31 cellular contexts compared by ENCODE assay signal in genomic region chr2:42581257-42581656, GRCh38.
"Had no signal": no experiment of that assay in that cellular context is flagged by ENCODE, and none has a peak within 500 bp of the region (broad histone marks: within the 10 kb centered on the region; RNA-seq: fewer than 3 reads in every experiment).

No MANE protein-coding gene starts in this region.

- H3K9me3 ChIP-seq: esophagus muscularis mucosa, gastrocnemius medialis, heart left ventricle had no signal

- DNase-seq: activated CD4-positive, alpha-beta memory T cell treated with anti-CD3 and anti-CD28 coated beads for 36 hours; activated CD4-positive, alpha-beta T cell treated with anti-CD3 and anti-CD28 coated beads for 36 hours; activated CD4-positive, alpha-beta T cell treated with anti-CD3 and anti-CD28 coated beads, Interleukin-2, amount 10 ng/mL, durations not matched to agents 24 days and 14 days; activated CD4-positive, CD25-positive, alpha-beta regulatory T cell; activated CD4-positive, CD25-positive, alpha-beta regulatory T cell treated with anti-CD3 and anti-CD28 coated beads, Interleukin-2, amount 50 U/mL, for 72 hours; activated CD8-positive, alpha-beta memory T cell treated with anti-CD3 and anti-CD28 coated beads, Interleukin-2, amount 10 ng/mL, durations not matched to agents 7 days and 5 days; activated CD8-positive, alpha-beta memory T cell treated with anti-CD3 and anti-CD28 coated beads, Interleukin-2, amount 50 U/mL, for 4 hours; activated CD8-positive, alpha-beta T cell treated with anti-CD3 and anti-CD28 coated beads, Interleukin-2, amount 10 ng/mL, durations not matched to agents 7 days and 5 days; activated gamma-delta T cell treated with Interleukin-2 at 50 U/mL for 16 hours; activated naive CD4-positive, alpha-beta T cell treated with anti-CD3 and anti-CD28 coated beads, Interleukin-2, amount 50 U/mL, for 16 hours; activated naive CD4-positive, alpha-beta T cell treated with Interleukin-2 at 50 U/mL for 16 hours; activated T-cell treated with anti-CD3 and anti-CD28 coated beads, Interleukin-2, amount 50 U/mL, for 1 hour; activated T-cell treated with anti-CD3 and anti-CD28 coated beads, Interleukin-2, amount 50 U/mL, for 48 hours; amniotic stem cell; anterior cingulate cortex; brain microvascular endothelial cell; dorsolateral prefrontal cortex; effector memory CD4-positive, alpha-beta T cell; endodermal cell; erythroblast; foreskin keratinocyte; gastrocnemius medialis; glutamatergic neuron; heart left ventricle; T-cell; T1000; WERI-Rb-1 had no signal

- H3K27ac ChIP-seq: brain microvascular endothelial cell, coronary artery, dorsolateral prefrontal cortex, esophagus muscularis mucosa, foreskin keratinocyte, gastrocnemius medialis, heart left ventricle, WERI-Rb-1 had no signal

- H3K4me1 ChIP-seq: foreskin keratinocyte, gastrocnemius medialis had no signal

- H3K27me3 ChIP-seq: brain microvascular endothelial cell, dorsolateral prefrontal cortex, esophagus muscularis mucosa, foreskin keratinocyte, gastrocnemius medialis, heart left ventricle had no signal

- ATAC-seq: activated CD4-positive, alpha-beta T cell treated with anti-CD3 and anti-CD28 coated beads for 36 hours; activated CD8-positive, alpha-beta memory T cell treated with anti-CD3 and anti-CD28 coated beads, Interleukin-2, amount 10 ng/mL, durations not matched to agents 7 days and 5 days; activated CD8-positive, alpha-beta T cell treated with anti-CD3 and anti-CD28 coated beads, Interleukin-2, amount 10 ng/mL, durations not matched to agents 7 days and 5 days; foreskin keratinocyte; gastrocnemius medialis; heart left ventricle; T-cell had no signal

- H3K4me3 ChIP-seq: coronary artery, dorsolateral prefrontal cortex, esophagus muscularis mucosa, gastrocnemius medialis, heart left ventricle had no signal

- FAIRE-seq: astrocyte, bronchial epithelial cell had no signal
